8 cellular contexts compared by ENCODE assay signal in genomic region chrX:74923942-74924448, GRCh38. TPM values are rescaled to one million over a fixed set of nuclear protein-coding genes. Genes with fewer than 3 reads are reported as not detected.
DNase-seq lines count a peak whose midpoint lies in the region; ATAC-seq, FAIRE-seq and TF ChIP-seq lines count a peak whose summit lies in the region.

No MANE protein-coding gene starts in this region.

- FAIRE-seq in D721Med (lab: Jason Lieb, UNC): no peak

- TF ChIP-seq CTCF in right lobe of liver (IDR thresholded peaks at IDR 0.05): no peak
- no peak for TF ChIP-seq CTCF in D721Med (IDR thresholded peaks at IDR 0.05; ENCODE audit: insufficient read depth, missing control alignments)

- H3K27ac ChIP-seq in right lobe of liver: no peak overlapping the region
- H3K27ac ChIP-seq in subcutaneous abdominal adipose tissue (ENCODE audit: low read depth, low read length): no peak overlapping the region

- H3K27me3 ChIP-seq in right lobe of liver: no peaks in the 10 kb centered on the region
- H3K27me3 ChIP-seq in subcutaneous abdominal adipose tissue (ENCODE audit: control insufficient read depth in 5 of 5, insufficient read depth in 4 of 5, low read length in 5 of 5): peaks cover 2 to 14% (median 6%) of the 10 kb centered on the region in 5 donors

- H3K4me1 ChIP-seq in right lobe of liver (no peaks in the 10 kb centered on the region), subcutaneous abdominal adipose tissue (ENCODE audit: control insufficient read depth in 5 of 5, insufficient read depth in 5 of 5, low read length in 5 of 5) (peaks cover 0 to 22% (median 12%) of the 10 kb centered on the region in 5 donors)

- no peaks in the 10 kb centered on the region for H3K27me3 Mint-ChIP-seq in activated naive CD8-positive, alpha-beta T cell

- H3K9me3 ChIP-seq in right lobe of liver (no peaks in the 10 kb centered on the region), subcutaneous abdominal adipose tissue (ENCODE audit: control insufficient read depth in 5 of 5, low read length in 5 of 5) (peaks cover 0 to 5% (median 0%) of the 10 kb centered on the region in 5 donors)

- H3K4me3 ChIP-seq in right lobe of liver (peak overlapping the region; percentile 21 to 40 (median 26)), subcutaneous abdominal adipose tissue (ENCODE audit: low read depth in 1 of 5, low read length in 5 of 5) (peak overlapping the region in 4 of 5 donors; percentile 51 to 61 (median 61))

- TF ChIP-seq POLR2A in right lobe of liver (IDR thresholded peaks at IDR 0.05): no peak

- no peaks in the 10 kb centered on the region for H3K9me3 Mint-ChIP-seq in activated naive CD8-positive, alpha-beta T cell (ENCODE audit: low read depth)

- H3K9ac ChIP-seq in subcutaneous abdominal adipose tissue (ENCODE audit: low read length in 5 of 5): no peak overlapping the region

- DNase-seq in activated T-cell treated with anti-CD3 and anti-CD28 coated beads for 24 hours (ENCODE audit: low read depth) (peak; percentile 1), activated T-cell treated with anti-CD3 and anti-CD28 coated beads for 4 hours (no peak), right lobe of liver (peak in 1 of 3 donors; percentile 45), D721Med (ENCODE audit: insufficient read length, low spot score) (no peak), HK-2 (ENCODE audit: unreplicated experiment) (no peak)

- H3K4me3 Mint-ChIP-seq in activated naive CD8-positive, alpha-beta T cell: peak overlapping the region; percentile 90

- no peaks in the 10 kb centered on the region for H3K36me3 Mint-ChIP-seq in activated naive CD8-positive, alpha-beta T cell

- H3K36me3 ChIP-seq in right lobe of liver (no peaks in the 10 kb centered on the region), subcutaneous abdominal adipose tissue (ENCODE audit: control insufficient read depth in 5 of 5, insufficient read depth in 5 of 5, low read length in 5 of 5) (no peaks in the 10 kb centered on the region)

- H3K27ac Mint-ChIP-seq in activated naive CD8-positive, alpha-beta T cell: peak overlapping the region; percentile 66

- WGBS in right lobe of liver (ENCODE audit: insufficient coverage, low coverage, low lambda C conversion rate, missing lambda C conversion rate): 33% methylated on average over 12 of the region's 51 CpGs

- intact Hi-C loops in right lobe of liver (cut with DNase I): no loop called here

- H3K4me1 Mint-ChIP-seq in activated naive CD8-positive, alpha-beta T cell (ENCODE audit: low read depth): peaks cover 10% of the 10 kb centered on the region

- ATAC-seq in HG03521 (IDR thresholded peaks at IDR 0.05; ENCODE audit: unreplicated experiment) (peak; percentile 21), right lobe of liver (peak in 1 of 4 donors; percentile 9)

RNA-seq across cellular contexts. Expression of gene NEXMIF, which starts 1.3 kb away (rescaled TPM):
- total RNA-seq in right lobe of liver: under 1 TPM in 2 of 6 experiments, not detected in 4; 0.02 to 0.13 TPM
